Comparison of ENCODE assay signal across 22 cellular contexts in genomic region chr3:174336774-174337173, GRCh38.
"Had no signal": no experiment of that assay in that cellular context is flagged by ENCODE, and none has a peak within 500 bp of the region (broad histone marks: within the 10 kb centered on the region; RNA-seq: fewer than 3 reads in every experiment).

No MANE protein-coding gene starts in this region.

- H3K9me3 Mint-ChIP-seq: mesothelial cell of epicardium; neural progenitor cell; T-helper 2 cell treated with Interferon-gamma antibody and Interleukin-4, amounts not matched to agents 5 μg/mL and 100 μg/mL, for 36 hours had no signal

- H3K27ac ChIP-seq: neural progenitor cell, pancreas, stomach, suprapubic skin, WERI-Rb-1 had no signal

- H3K9me3 ChIP-seq: pancreas, stomach, suprapubic skin, tibial nerve had no signal

- H3K9ac ChIP-seq: neural progenitor cell had no signal

- DNase-seq: activated CD4-positive, alpha-beta T cell treated with anti-CD3 and anti-CD28 coated beads for 1 hour; activated CD4-positive, alpha-beta T cell treated with anti-CD3 and anti-CD28 coated beads, Interleukin-2, amount 50 U/mL, for 1 hour; activated gamma-delta T cell treated with Interleukin-2 at 50 U/mL for 16 hours; activated T-cell treated with anti-CD3 and anti-CD28 coated beads, Interleukin-2, amount 50 U/mL, for 1 hour; aorta; effector CD4-positive, alpha-beta T cell; foreskin fibroblast; left colon; naive thymus-derived CD8-positive, alpha-beta T cell; pancreas; stimulated activated CD4-positive, alpha-beta T cell treated with anti-CD3 and anti-CD28 coated beads, Interleukin-15, amount 100 ng/mL, for 24 hours; stomach; WERI-Rb-1 had no signal

- H3K36me3 ChIP-seq: neural progenitor cell, pancreas, stomach, suprapubic skin, tibial nerve, WERI-Rb-1 had no signal

- H3K4me2 ChIP-seq: neural progenitor cell, smooth muscle cell had no signal

- H3K27ac Mint-ChIP-seq: activated naive CD4-positive, alpha-beta T cell treated with anti-CD3 and anti-CD28 coated beads, Interleukin-2, amount 50 U/mL, for 24 hours; brain; mesothelial cell of epicardium; neural progenitor cell; stimulated activated memory B cell treated with anti-CD40 and anti-IgM and Interleukin-4, amounts not matched to agents 10 μg/mL and 1 μg/mL and 100 μg/mL, for 72 hours; T-helper 2 cell treated with Interferon-gamma antibody and Interleukin-4, amounts not matched to agents 5 μg/mL and 100 μg/mL, for 36 hours had no signal

- ATAC-seq: left colon; naive thymus-derived CD8-positive, alpha-beta T cell; stimulated activated memory B cell treated with anti-CD40 and anti-IgM and Interleukin-4, amounts not matched to agents 10 μg/mL and 1 μg/mL and 100 μg/mL, for 72 hours had no signal

- H3K4me1 Mint-ChIP-seq: activated naive CD4-positive, alpha-beta T cell treated with anti-CD3 and anti-CD28 coated beads, Interleukin-2, amount 50 U/mL, for 24 hours; mesothelial cell of epicardium; naive thymus-derived CD8-positive, alpha-beta T cell; neural progenitor cell; stimulated activated memory B cell treated with anti-CD40 and anti-IgM and Interleukin-4, amounts not matched to agents 10 μg/mL and 1 μg/mL and 100 μg/mL, for 72 hours had no signal

- H2AFZ ChIP-seq: neural progenitor cell had no signal

- H3K27me3 ChIP-seq: neural progenitor cell, pancreas, stomach, suprapubic skin, tibial nerve had no signal

- H3K4me3 ChIP-seq: neural progenitor cell, pancreas, smooth muscle cell, stomach, suprapubic skin, tibial nerve had no signal

- H3K27me3 Mint-ChIP-seq: activated naive CD4-positive, alpha-beta T cell treated with anti-CD3 and anti-CD28 coated beads, Interleukin-2, amount 50 U/mL, for 24 hours; naive thymus-derived CD8-positive, alpha-beta T cell; stimulated activated memory B cell treated with anti-CD40 and anti-IgM and Interleukin-4, amounts not matched to agents 10 μg/mL and 1 μg/mL and 100 μg/mL, for 72 hours had no signal

- H3K4me1 ChIP-seq: neural progenitor cell, pancreas, stomach, suprapubic skin, tibial nerve had no signal

- H3K4me3 Mint-ChIP-seq: activated naive CD4-positive, alpha-beta T cell treated with anti-CD3 and anti-CD28 coated beads, Interleukin-2, amount 50 U/mL, for 24 hours; brain; mesothelial cell of epicardium; naive thymus-derived CD8-positive, alpha-beta T cell; neural progenitor cell; stimulated activated memory B cell treated with anti-CD40 and anti-IgM and Interleukin-4, amounts not matched to agents 10 μg/mL and 1 μg/mL and 100 μg/mL, for 72 hours; T-helper 2 cell treated with Interferon-gamma antibody and Interleukin-4, amounts not matched to agents 5 μg/mL and 100 μg/mL, for 36 hours had no signal

- H3K36me3 Mint-ChIP-seq: activated naive CD4-positive, alpha-beta T cell treated with anti-CD3 and anti-CD28 coated beads, Interleukin-2, amount 50 U/mL, for 24 hours; brain; mesothelial cell of epicardium; naive thymus-derived CD8-positive, alpha-beta T cell; neural progenitor cell; stimulated activated memory B cell treated with anti-CD40 and anti-IgM and Interleukin-4, amounts not matched to agents 10 μg/mL and 1 μg/mL and 100 μg/mL, for 72 hours had no signal
